In genomic region chr12:9649532-9649940, GRCh38 we compare ENCODE assay signal across 8 cellular contexts. TPM values are rescaled to one million over a fixed set of nuclear protein-coding genes. Genes with fewer than 3 reads are reported as not detected.
A peak's percentile ranks its signal among the peaks of the same experiment; 100 is the strongest.
DNase-seq lines count a peak whose midpoint lies in the region; ATAC-seq lines count a peak whose summit lies in the region.

No MANE protein-coding gene starts in this region.

- 0 out of 2 replicates have a peak, but pooled peaks cover 5% of the 10 kb centered on the region for H3K9me3 ChIP-seq in HUES48 (ENCODE audit: control insufficient read depth, insufficient read depth, low read length)
- no peaks in the 10 kb centered on the region for H3K9me3 ChIP-seq in iPS-18c (ENCODE audit: control insufficient read depth, insufficient read depth, low read length)

- peak overlapping the region; percentile 87 for H3K4me3 ChIP-seq in HUES48 (ENCODE audit: low read depth, low read length)
- H3K4me3 ChIP-seq in iPS-18c (ENCODE audit: insufficient read depth, low read depth, low read length) = peak overlapping the region; percentile 77

- H3K9me3 Mint-ChIP-seq in activated T-cell treated with anti-CD3 and anti-CD28 coated beads, Interleukin-2, amount 50 U/mL, for 72 hours = peaks cover 4 to 9% of the 10 kb centered on the region in 2 donors

- no peak overlapping the region for H3K9ac ChIP-seq in HUES48 (ENCODE audit: low read depth, low read length)

- peak overlapping the region; percentile 97 to 99 for H3K4me3 Mint-ChIP-seq in activated T-cell treated with anti-CD3 and anti-CD28 coated beads, Interleukin-2, amount 50 U/mL, for 72 hours

- H3K27ac Mint-ChIP-seq in activated T-cell treated with anti-CD3 and anti-CD28 coated beads, Interleukin-2, amount 50 U/mL, for 72 hours = peak overlapping the region; percentile 97

- H3K4me1 Mint-ChIP-seq in activated T-cell treated with anti-CD3 and anti-CD28 coated beads, Interleukin-2, amount 50 U/mL, for 72 hours (ENCODE audit: low read depth) = peaks cover 60% of the 10 kb centered on the region

- peak overlapping the region; percentile 93 for H3K27ac ChIP-seq in HUES48 (ENCODE audit: low read depth, low read length)

- no peaks in the 10 kb centered on the region for H3K27me3 ChIP-seq in HUES48 (ENCODE audit: control insufficient read depth, insufficient read depth, low read length)

- ATAC-seq in activated T-cell treated with anti-CD3 and anti-CD28 coated beads, Interleukin-2, amount 50 U/mL, for 72 hours (replicated peaks in 1 of 2) = no peak
- ATAC-seq in GM21367 (IDR thresholded peaks at IDR 0.05; ENCODE audit: unreplicated experiment) = no peak
- ATAC-seq in HG02610 (IDR thresholded peaks at IDR 0.05; ENCODE audit: unreplicated experiment) = no peak

- H3K27me3 Mint-ChIP-seq in activated T-cell treated with anti-CD3 and anti-CD28 coated beads, Interleukin-2, amount 50 U/mL, for 72 hours (ENCODE audit: low read depth) = no peaks in the 10 kb centered on the region

- peaks cover 41% of the 10 kb centered on the region for H3K4me1 ChIP-seq in HUES48 (ENCODE audit: control insufficient read depth, insufficient read depth, low read length)

- peaks cover 33 to 55% of the 10 kb centered on the region in 2 donors for H3K36me3 Mint-ChIP-seq in activated T-cell treated with anti-CD3 and anti-CD28 coated beads, Interleukin-2, amount 50 U/mL, for 72 hours (ENCODE audit: insufficient read depth in 2 of 2)

- H3K36me3 ChIP-seq in HUES48 (ENCODE audit: control insufficient read depth, insufficient read depth, low read length) = peaks cover 11% of the 10 kb centered on the region

- DNase-seq in CD1c-positive myeloid dendritic cell (ENCODE audit: extremely low spot score) = peak; percentile 57
- no peak for DNase-seq in activated T-cell treated with anti-CD3 and anti-CD28 coated beads, Interleukin-2, amount 50 U/mL, for 72 hours
- peak; percentile 63 for DNase-seq in stimulated activated CD8-positive, alpha-beta memory T cell treated with anti-CD3 and anti-CD28 coated beads, Interleukin-4, amount 100 ng/mL, for 48 hours
- no peak for DNase-seq in NCI-H524 treated with DMSO at 0.1 percent for 48 hours (lab: John Stamatoyannopoulos, UW)

RNA-seq across cellular contexts. Expression of gene CLEC2D, which starts 20.0 kb away (rescaled TPM):
- 100 to 1,000 TPM; 269 to 293 TPM for total RNA-seq in activated T-cell treated with anti-CD3 and anti-CD28 coated beads, Interleukin-2, amount 50 U/mL, for 72 hours

RNA-seq across cellular contexts. Expression of gene KLRB1, which starts 41.8 kb away (rescaled TPM):
- 1 to 10 TPM in 1 of 2 donors, under 1 TPM in 1; 0.89 to 3.0 TPM for total RNA-seq in activated T-cell treated with anti-CD3 and anti-CD28 coated beads, Interleukin-2, amount 50 U/mL, for 72 hours

Comparison
In these comparisons a context has a peak if more than half of its experiments do, and no peak if none do; other contexts are left out.
1. DNase-seq: peak in CD1c-positive myeloid dendritic cell (single experiment) and stimulated activated CD8-positive, alpha-beta memory T cell treated with anti-CD3 and anti-CD28 coated beads, Interleukin-4, amount 100 ng/mL, for 48 hours (single experiment); none in activated T-cell treated with anti-CD3 and anti-CD28 coated beads, Interleukin-2, amount 50 U/mL, for 72 hours (0 of 2) and NCI-H524 treated with DMSO at 0.1 percent for 48 hours (single experiment).